In the genomic region with DNA sequence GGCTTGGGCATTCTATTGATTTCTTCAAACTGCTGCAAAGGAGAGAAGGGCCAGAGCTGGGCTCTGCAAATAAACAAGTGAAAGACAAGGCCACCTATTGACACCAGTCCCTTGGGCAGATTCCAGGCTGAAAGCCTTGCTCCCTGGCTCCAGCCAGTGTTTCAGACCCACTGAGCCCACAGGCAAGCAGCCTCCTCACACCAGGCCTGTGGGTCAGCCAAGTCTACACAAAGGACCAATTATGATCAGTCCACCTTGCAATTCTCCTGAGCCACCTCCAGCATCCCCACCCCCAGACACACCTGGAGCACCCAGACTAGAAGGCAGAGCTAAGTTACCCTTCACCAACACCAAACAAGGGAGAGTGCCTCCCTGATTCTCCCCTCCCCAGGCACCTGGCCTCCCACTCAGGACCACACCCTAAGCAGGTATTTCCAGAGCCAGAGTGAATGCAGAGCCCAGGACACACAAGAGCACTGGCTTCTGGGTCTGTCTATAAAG, we compare ENCODE assay signal across 12 cellular contexts. TPM values are rescaled to one million over a fixed set of nuclear protein-coding genes. Genes with fewer than 3 reads are reported as not detected.
A peak's percentile ranks its signal among the peaks of the same experiment; 100 is the strongest.
DNase-seq lines count a peak whose midpoint lies in the region; ATAC-seq and TF ChIP-seq lines count a peak whose summit lies in the region.
"Had no signal": no experiment of that assay in that cellular context is flagged by ENCODE, and none has a peak within 500 bp of the region (broad histone marks: within the 10 kb centered on the region; RNA-seq: fewer than 3 reads in every experiment).

No MANE protein-coding gene starts in this region.

- intact Hi-C loops in CD14-positive monocyte (cut with micrococcal nuclease), result no loop called here
- intact Hi-C loops in PC-9 (cut with micrococcal nuclease; ENCODE audit: unreplicated experiment), result loop anchor here (1.0 kb wide), 2 partner anchors 12 to 23 kb away; no protein-coding TSS in a partner anchor
- intact Hi-C loops in dorsolateral prefrontal cortex (cut with DNase I), result no loop called here

- peaks cover 40% of the 10 kb centered on the region; the same call in 1 of the 2 replicates for H3F3A ChIP-seq in PC-9 (ENCODE audit: insufficient read depth, low read depth)

- H3K27ac Mint-ChIP-seq in CD14-positive monocyte (peak overlapping the region in 4 of 7 donors; percentile 17 to 84 (median 60)), nephron (peak overlapping the region in 2 of 3 experiments; percentile 77 to 79)
- H3K27ac Mint-ChIP-seq: stimulated activated memory B cell treated with anti-CD40 and anti-IgM and Interleukin-4, amounts not matched to agents 10 μg/mL and 1 μg/mL and 100 μg/mL, for 72 hours had no signal

- H3K4me3 Mint-ChIP-seq in CD14-positive monocyte (no peak overlapping the region), nephron (peak overlapping the region in 1 of 3 experiments; percentile 34)
- H3K4me3 Mint-ChIP-seq: stimulated activated memory B cell treated with anti-CD40 and anti-IgM and Interleukin-4, amounts not matched to agents 10 μg/mL and 1 μg/mL and 100 μg/mL, for 72 hours had no signal

- H2AFZ ChIP-seq in PC-9, result no peak overlapping the region

- peaks cover 100% of the 10 kb centered on the region for H3K79me2 ChIP-seq in PC-9 (ENCODE audit: low read depth)

- DNase-seq in CD14-positive monocyte (ENCODE audit: low spot score), result no peak
- peak; percentile 50 to 75 for DNase-seq in PC-9
- no peak for DNase-seq in dorsolateral prefrontal cortex
- no peak for DNase-seq in NCI-H1048 (lab: John Stamatoyannopoulos, UW)
- DNase-seq in G401 (ENCODE audit: low spot score), result no peak
- DNase-seq: activated CD4-positive, alpha-beta T cell treated with anti-CD3 and anti-CD28 coated beads, Interleukin-2, amount 50 U/mL, for 48 hours; NCI-H524 treated with DMSO at 0.1 percent for 48 hours had no signal

- H3K27ac ChIP-seq in PC-9 (0 out of 2 replicates have a peak overlapping the region, but pooled peaks have one; percentile 18), dorsolateral prefrontal cortex (peak overlapping the region in 36 of 59 donors; percentile 3 to 83 (median 54))
- H3K27ac ChIP-seq: BLaER1 treated with 17β-estradiol and CSF1 and Interleukin-3, amounts not matched to agents 10 nM and 100 nM had no signal

- no peak for TF ChIP-seq CTCF in CD14-positive monocyte (IDR thresholded peaks at IDR 0.05)
- TF ChIP-seq CTCF in PC-9 (conservative IDR thresholded peaks at IDR 0.05), result no peak
- TF ChIP-seq CTCF in dorsolateral prefrontal cortex (IDR thresholded peaks at IDR 0.05 in 54 of 56, conservative IDR thresholded peaks at IDR 0.05 in 2 of 56; ENCODE audit: low read depth in 1 of 56, partially characterized antibody in 56 of 56), result no peak
- TF ChIP-seq CTCF in nephron (IDR thresholded peaks at IDR 0.05; ENCODE audit: unreplicated experiment in 3 of 3), result no peak

- H3K4me3 ChIP-seq in PC-9 (no peak overlapping the region), dorsolateral prefrontal cortex (no peak overlapping the region)
- H3K4me3 ChIP-seq: BLaER1 treated with 17β-estradiol and CSF1 and Interleukin-3, amounts not matched to agents 10 nM and 100 nM had no signal

- POLR2A ChIA-PET in PC-9 (lab: Charles Lee; ENCODE audit: unreplicated experiment), result interaction anchor here (0.5 to 1.0 kb wide), 7 partner anchors 13 to 1723 kb away, joined by 3 to 7 read pairs (median 6); no protein-coding TSS in a partner anchor

- H4K20me1 ChIP-seq in PC-9 (ENCODE audit: insufficient read depth), result peaks cover 100% of the 10 kb centered on the region

- H3K4me1 ChIP-seq in PC-9 (replicated peaks; ENCODE audit: insufficient read depth), result peaks cover 43% of the 10 kb centered on the region

- in situ Hi-C loops in G401 (cut with HindIII; ENCODE audit: low sequenced_read_pairs), result no loop called here

- ATAC-seq in GM19395 (IDR thresholded peaks at IDR 0.05; ENCODE audit: unreplicated experiment), result no peak
- ATAC-seq in HG02798 (IDR thresholded peaks at IDR 0.05; ENCODE audit: poor library complexity, unreplicated experiment), result no peak
- ATAC-seq: stimulated activated memory B cell treated with anti-CD40 and anti-IgM and Interleukin-4, amounts not matched to agents 10 μg/mL and 1 μg/mL and 100 μg/mL, for 72 hours had no signal

- peaks cover 24% of the 10 kb centered on the region for H3K36me3 ChIP-seq in PC-9 (ENCODE audit: low read depth)

- peaks cover 46% of the 10 kb centered on the region for H3K4me1 Mint-ChIP-seq in CD14-positive monocyte
- H3K4me1 Mint-ChIP-seq in nephron, result peaks cover 81% of the 10 kb centered on the region
- H3K4me1 Mint-ChIP-seq: stimulated activated memory B cell treated with anti-CD40 and anti-IgM and Interleukin-4, amounts not matched to agents 10 μg/mL and 1 μg/mL and 100 μg/mL, for 72 hours had no signal

- H3K27me3 ChIP-seq in PC-9 (ENCODE audit: insufficient read depth, low read depth), result no peaks in the 10 kb centered on the region
- peaks cover 0 to 10% (median 0%) of the 10 kb centered on the region in 45 donors for H3K27me3 ChIP-seq in dorsolateral prefrontal cortex
- H3K27me3 ChIP-seq: BLaER1 treated with 17β-estradiol and CSF1 and Interleukin-3, amounts not matched to agents 10 nM and 100 nM had no signal

- no TSS peak for BruUV-seq in PC-9 (replicated peaks; lab: Mats Ljungman, UMichigan)

- H3K9me3 Mint-ChIP-seq in CD14-positive monocyte (peaks cover 0 to 1% (median 0%) of the 10 kb centered on the region in 7 donors), nephron (no peaks in the 10 kb centered on the region)
- H3K9me3 Mint-ChIP-seq: stimulated activated memory B cell treated with anti-CD40 and anti-IgM and Interleukin-4, amounts not matched to agents 10 μg/mL and 1 μg/mL and 100 μg/mL, for 72 hours had no signal

- H3K4me2 ChIP-seq in PC-9, result peak overlapping the region; percentile 35

- H3K27me3 Mint-ChIP-seq in CD14-positive monocyte (ENCODE audit: low read depth in 3 of 3) (no peaks in the 10 kb centered on the region), nephron (ENCODE audit: low read depth) (peaks cover 4% of the 10 kb centered on the region)

- H3K9me2 ChIP-seq in PC-9 (ENCODE audit: insufficient read depth), result no peaks in the 10 kb centered on the region

- CTCF ChIA-PET in PC-9 (lab: Charles Lee), result no interaction called here

- H3K9me3 ChIP-seq in PC-9 (ENCODE audit: insufficient read depth, low read depth), result no peaks in the 10 kb centered on the region
- H3K9me3 ChIP-seq: BLaER1 treated with 17β-estradiol and CSF1 and Interleukin-3, amounts not matched to agents 10 nM and 100 nM had no signal

- peaks cover 18 to 45% of the 10 kb centered on the region in 2 donors for H3K36me3 Mint-ChIP-seq in CD14-positive monocyte
- H3K36me3 Mint-ChIP-seq in nephron (ENCODE audit: low read depth), result no peaks in the 10 kb centered on the region
- H3K36me3 Mint-ChIP-seq: stimulated activated memory B cell treated with anti-CD40 and anti-IgM and Interleukin-4, amounts not matched to agents 10 μg/mL and 1 μg/mL and 100 μg/mL, for 72 hours had no signal

RNA-seq across cellular contexts. Expression of gene ACTN1, which starts 13.8 kb away (rescaled TPM):
- polyA plus RNA-seq in CD14-positive monocyte, result 10 to 100 TPM; 41.4 to 75.0 TPM
- total RNA-seq in PC-9 (2021) (314 and 323 TPM in 2 replicates), dorsolateral prefrontal cortex (100 to 1,000 TPM in 115 of 120 experiments, 10 to 100 TPM in 5; 56.9 to 234 (median 157) TPM)
- total RNA-seq in G401 (2014; rRNA removed; shearing (Covaris generic)), result 78.8 and 90.9 TPM in 2 replicates

Comparison
In these comparisons a context has a peak if more than half of its experiments do, and no peak if none do; other contexts are left out.
1. DNase-seq: peak in PC-9 (2 of 2); none in CD14-positive monocyte (single experiment), dorsolateral prefrontal cortex (0 of 10), NCI-H1048 (single experiment) and G401 (single experiment).